Comparison of ENCODE assay signal across 8 cellular contexts in the genomic region with DNA sequence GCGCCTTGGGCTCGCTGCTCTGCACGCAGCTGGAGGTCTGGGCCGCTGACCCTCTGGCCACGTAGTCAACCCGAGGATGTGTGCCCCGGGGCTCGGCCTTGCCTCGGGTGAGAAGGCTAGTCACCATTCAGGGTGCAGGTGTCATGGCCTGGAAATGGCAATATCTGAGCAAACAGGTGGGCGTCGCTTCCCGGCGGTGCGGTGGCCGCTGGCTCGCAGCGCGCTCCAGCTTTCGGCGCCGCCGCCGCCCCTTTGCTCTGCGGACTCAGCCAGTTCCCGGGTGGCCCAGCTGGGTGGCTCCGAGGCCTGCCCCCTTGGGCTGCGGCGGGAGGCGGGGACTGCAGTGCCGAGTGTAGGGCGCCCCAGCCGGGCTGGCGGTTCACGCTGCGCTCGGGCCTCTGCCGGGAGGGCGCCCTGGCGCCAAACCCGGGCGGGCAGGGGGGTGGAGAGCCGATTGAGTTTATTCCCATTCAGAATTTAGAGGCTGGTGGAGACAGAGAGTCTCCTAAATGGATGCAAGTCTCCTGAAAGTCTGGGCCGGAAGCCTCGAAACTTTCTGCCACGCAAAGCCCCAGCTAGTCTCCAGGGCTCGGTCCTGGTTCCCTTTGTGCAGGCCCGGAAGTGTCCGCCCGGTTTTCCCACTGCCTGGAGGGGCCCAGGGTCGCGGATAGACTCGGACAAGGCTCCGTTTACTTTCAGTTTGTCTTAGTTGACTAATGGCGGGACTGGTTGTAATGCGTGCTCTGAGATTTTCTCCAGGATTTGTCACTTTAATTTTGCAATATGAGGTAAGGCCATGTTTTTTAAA. TPM values are rescaled to one million over a fixed set of nuclear protein-coding genes. Genes with fewer than 3 reads are reported as not detected.
DNase-seq lines count a peak whose midpoint lies in the region; ATAC-seq and TF ChIP-seq lines count a peak whose summit lies in the region.

No MANE protein-coding gene starts in this region.

- intact Hi-C loops in lower leg skin (cut with DNase I; ENCODE audit: low total_unique reads) (no loop called here), upper lobe of right lung (cut with DNase I) (no loop called here)

- WGBS in lower leg skin, 2 donors, result 4 to 12% methylated on average over 22 to 41 of the region's 55 CpGs

- TF ChIP-seq POLR2A in lower leg skin (IDR thresholded peaks at IDR 0.05), result no peak

- H3K4me3 ChIP-seq in cardiac fibroblast (replicated peaks in 1 of 2; ENCODE audit: low read depth in 2 of 2, low read length in 2 of 2) (peak overlapping the region; percentile 48), lower leg skin (ENCODE audit: low read depth, poor library complexity, severe bottlenecking) (peak overlapping the region; percentile 21), upper lobe of right lung (peak overlapping the region; percentile 57)

- peak overlapping the region; percentile 17 for H3K27ac ChIP-seq in upper lobe of right lung

- no peak for TF ChIP-seq CTCF in cardiac fibroblast (IDR thresholded peaks at IDR 0.05; ENCODE audit: low read depth, low read length)
- no peak for TF ChIP-seq CTCF in lower leg skin (IDR thresholded peaks at IDR 0.05)
- no peak for TF ChIP-seq CTCF in upper lobe of right lung (IDR thresholded peaks at IDR 0.05)

- ATAC-seq in GM21447 (IDR thresholded peaks at IDR 0.05; ENCODE audit: unreplicated experiment), result peak; percentile 47
- ATAC-seq in upper lobe of right lung, result peak; percentile 79

- DNase-seq in HuH-7.5 (ENCODE audit: low spot score) (peak; percentile 83), cardiac fibroblast (ENCODE audit: low read depth in 2 of 2) (peak in 1 of 2 donors; percentile 21), lower leg skin (ENCODE audit: low spot score in 2 of 2) (peak in 1 of 2 donors; percentile 90), upper lobe of right lung (no peak), C1 segment of cervical spinal cord (lab: John Stamatoyannopoulos, UW) (no peak)
- no peak for DNase-seq in activated CD4-positive, CD25-positive, alpha-beta regulatory T cell treated with anti-CD3 and anti-CD28 coated beads, Interleukin-2, amount 50 U/mL, for 72 hours

- H3K9me3 ChIP-seq in ES-I3 (ENCODE audit: control insufficient read depth, insufficient read depth, low read length) (no peaks in the 10 kb centered on the region; the same call in 1 of the 2 replicates), upper lobe of right lung (no peaks in the 10 kb centered on the region)

- peak overlapping the region; percentile 27; the same call in 1 of the 2 replicates for H3K9ac ChIP-seq in ES-I3 (ENCODE audit: low read depth, low read length)

- H3K4me1 ChIP-seq in ES-I3 (ENCODE audit: insufficient read depth, low read length) (peaks cover 16% of the 10 kb centered on the region), upper lobe of right lung (peaks cover 18% of the 10 kb centered on the region)

- H3K36me3 ChIP-seq in ES-I3 (ENCODE audit: insufficient read depth, low read length) (no peaks in the 10 kb centered on the region), upper lobe of right lung (no peaks in the 10 kb centered on the region)

- peaks cover 48% of the 10 kb centered on the region for H3K27me3 ChIP-seq in upper lobe of right lung

RNA-seq across cellular contexts. Expression of gene TFAP2A, which starts 11.3 kb away (rescaled TPM):
- total RNA-seq in lower leg skin, result 100 to 1,000 TPM in 1 of 4 donors, 10 to 100 TPM in 3; 62.0 to 123 (median 63.7) TPM
- total RNA-seq in upper lobe of right lung, result 1.9 TPM

Comparison
In these comparisons a context has a peak if more than half of its experiments do, and no peak if none do; other contexts are left out.
1. RNA of gene TFAP2A, which starts 11.3 kb away (total RNA-seq): 62.0 to 123 TPM in lower leg skin; 1.9 TPM in upper lobe of right lung (single experiment); every median in the first group is over 10 times any median in the second.
2. Peak in every context shown above with its lines, with median percentiles within 50 percentile points of each other: H3K4me3 ChIP-seq.